27 cellular contexts compared by ENCODE assay signal in genomic region chr21:42499430-42500106, GRCh38. TPM values are rescaled to one million over a fixed set of nuclear protein-coding genes. Genes with fewer than 3 reads are reported as not detected.
A peak's percentile ranks its signal among the peaks of the same experiment; 100 is the strongest.
DNase-seq lines count a peak whose midpoint lies in the region; ATAC-seq, FAIRE-seq and TF ChIP-seq lines count a peak whose summit lies in the region.
"Had no signal": no experiment of that assay in that cellular context is flagged by ENCODE, and none has a peak within 500 bp of the region (broad histone marks: within the 10 kb centered on the region; RNA-seq: fewer than 3 reads in every experiment).

No MANE protein-coding gene starts in this region.

- WGBS in K562 (ENCODE audit: insufficient coverage, low coverage, missing lambda C conversion rate): 14% methylated on average over 15 of the region's 15 CpGs
- 61 to 71% methylated on average over 15 of the region's 15 CpGs for WGBS in tibial nerve, 2 donors
- no CpG with 5 or more reads among the region's 15 CpGs for WGBS in trophoblast cell (ENCODE audit: extremely low coverage, insufficient coverage, insufficient read length)

- no peak for ATAC-seq in K562
- ATAC-seq: heart left ventricle, left lobe of liver, T-helper 17 cell, WTC11 had no signal

- H3K4me3 ChIP-seq in NB4 (ENCODE audit: low read depth, low read length) (no peak overlapping the region), K562 (no peak overlapping the region), tibial nerve (no peak overlapping the region), trophoblast cell (ENCODE audit: low read depth, low read length) (no peak overlapping the region)
- H3K4me3 ChIP-seq: heart left ventricle, sigmoid colon, SK-N-MC, upper lobe of left lung had no signal

- H3K27me3 ChIP-seq in K562 (ENCODE audit: control insufficient read depth in 2 of 2, insufficient read depth in 2 of 2, low read length in 2 of 2): peaks cover 9 to 13% of the 10 kb centered on the region in 2 experiments; a peak in 4 of 5 replicates
- H3K27me3 ChIP-seq in tibial nerve: no peaks in the 10 kb centered on the region
- H3K27me3 ChIP-seq in trophoblast cell (ENCODE audit: insufficient read depth, low read length): no peaks in the 10 kb centered on the region
- H3K27me3 ChIP-seq: heart left ventricle, sigmoid colon, upper lobe of left lung had no signal

- H3K14ac ChIP-seq in trophoblast cell (ENCODE audit: low read length): no peak overlapping the region

- H3K36me3 ChIP-seq in K562 (ENCODE audit: control insufficient read depth, insufficient read depth, low read length): no peaks in the 10 kb centered on the region
- no peaks in the 10 kb centered on the region for H3K36me3 ChIP-seq in tibial nerve
- H3K36me3 ChIP-seq in trophoblast cell (ENCODE audit: control insufficient read depth in 1 of 2, insufficient read depth in 2 of 2, low read length in 2 of 2): no peaks in the 10 kb centered on the region
- H3K36me3 ChIP-seq: heart left ventricle, sigmoid colon, upper lobe of left lung had no signal

- TF ChIP-seq RAD21 in K562 (CRISPR knock-in tag; conservative IDR thresholded peaks at IDR 0.05 in 1 of 2, IDR thresholded peaks at IDR 0.05 in 1 of 2): no peak

- H2AFZ ChIP-seq in K562 (ENCODE audit: low read depth, low read length) (peak overlapping the region; percentile 67), trophoblast cell (ENCODE audit: insufficient read depth, low read length, poor library complexity) (no peak overlapping the region)

- no peaks in the 10 kb centered on the region for H3K9me3 Mint-ChIP-seq in neural crest cell
- H3K9me3 Mint-ChIP-seq in activated T-helper 2 cell treated with anti-CD3 and anti-CD28 coated beads, Interferon-gamma antibody, Interleukin-2, Interleukin-4, amounts not matched to agents 10 μg/mL and 5 μg/mL and 100 μg/mL, durations not matched to agents 14 hours and 24 hours and 36 hours: no peaks in the 10 kb centered on the region
- H3K9me3 Mint-ChIP-seq: naive B cell, WTC11 had no signal

- no peak overlapping the region for H3K27ac ChIP-seq in K562 (ENCODE audit: extremely low read depth, low read depth, low read length)
- no peak overlapping the region for H3K27ac ChIP-seq in tibial nerve
- H3K27ac ChIP-seq in trophoblast cell (ENCODE audit: low read depth, low read length): no peak overlapping the region
- H3K27ac ChIP-seq: heart left ventricle, sigmoid colon, SK-N-MC had no signal

- in situ Hi-C loops in K562 (cut with MboI): no loop called here

- FAIRE-seq in K562 (lab: Jason Lieb, UNC): no peak
- FAIRE-seq: endothelial cell of umbilical vein, H1 had no signal

- H4K8ac ChIP-seq in trophoblast cell (ENCODE audit: low read depth, low read length): no peak overlapping the region

- H3K4me1 ChIP-seq in K562 (replicated peaks in 1 of 2; ENCODE audit: control insufficient read depth in 2 of 2, insufficient read depth in 2 of 2, low read length in 2 of 2): peaks cover 10 to 15% of the 10 kb centered on the region in 2 experiments; a peak in 3 of 5 replicates
- peaks cover 0 to 11% (median 4%) of the 10 kb centered on the region in 4 donors for H3K4me1 ChIP-seq in tibial nerve
- H3K4me1 ChIP-seq in trophoblast cell (ENCODE audit: control insufficient read depth in 1 of 2, insufficient read depth in 2 of 2, low read length in 2 of 2): peaks cover 4 to 11% of the 10 kb centered on the region in 2 experiments

- TF ChIP-seq EP300 in K562 (IDR thresholded peaks at IDR 0.05; ENCODE audit: low read length) (no peak), tibial nerve (IDR thresholded peaks at IDR 0.05) (no peak)

- no peak overlapping the region for H3K23ac ChIP-seq in trophoblast cell (ENCODE audit: low read length)

- no peak for TF ChIP-seq CTCF in NB4 (IDR thresholded peaks at IDR 0.05; ENCODE audit: low read depth, low read length)
- TF ChIP-seq CTCF in K562 (IDR thresholded peaks at IDR 0.05 in 2 of 3, conservative IDR thresholded peaks at IDR 0.05 in 1 of 3; ENCODE audit: insufficient read depth in 2 of 3, low read depth in 1 of 3, low read length in 3 of 3): peak in 1 of 3 experiments; percentile 11; a peak in 2 of 6 replicates
- TF ChIP-seq CTCF in neural crest cell (conservative IDR thresholded peaks at IDR 0.05): no peak
- TF ChIP-seq CTCF in tibial nerve (IDR thresholded peaks at IDR 0.05): no peak

- H3K9me1 ChIP-seq in K562 (ENCODE audit: control insufficient read depth, insufficient read depth, low read length): no peaks in the 10 kb centered on the region

- CTCF ChIA-PET in K562 (lab: Yijun Ruan, JAX; ENCODE audit: low intra/inter-chr PET ratio): no interaction called here

- H3K9ac ChIP-seq in K562 (ENCODE audit: insufficient read depth in 1 of 2, low read depth in 2 of 2, low read length in 2 of 2) (no peak overlapping the region), trophoblast cell (ENCODE audit: low read length) (no peak overlapping the region)

- TF ChIP-seq POLR2A in NB4 (IDR thresholded peaks at IDR 0.05; ENCODE audit: extremely low read depth, insufficient read length): no peak
- no peak for TF ChIP-seq POLR2A in K562 (conservative IDR thresholded peaks at IDR 0.05)
- TF ChIP-seq POLR2A in tibial nerve (IDR thresholded peaks at IDR 0.05): no peak

- peak overlapping the region; percentile 64 for H3K4me3 Mint-ChIP-seq in neural crest cell
- no peak overlapping the region for H3K4me3 Mint-ChIP-seq in activated T-helper 2 cell treated with anti-CD3 and anti-CD28 coated beads, Interferon-gamma antibody, Interleukin-2, Interleukin-4, amounts not matched to agents 10 μg/mL and 5 μg/mL and 100 μg/mL, durations not matched to agents 14 hours and 24 hours and 36 hours (ENCODE audit: low read depth)
- H3K4me3 Mint-ChIP-seq: B cell, T-helper 17 cell, WTC11 had no signal

- no peak overlapping the region for H2BK12ac ChIP-seq in trophoblast cell (ENCODE audit: low read length)

- peaks cover 7% of the 10 kb centered on the region for H3K27me3 Mint-ChIP-seq in neural crest cell (ENCODE audit: low read depth)
- peaks cover 23% of the 10 kb centered on the region for H3K27me3 Mint-ChIP-seq in activated T-helper 2 cell treated with anti-CD3 and anti-CD28 coated beads, Interferon-gamma antibody, Interleukin-2, Interleukin-4, amounts not matched to agents 10 μg/mL and 5 μg/mL and 100 μg/mL, durations not matched to agents 14 hours and 24 hours and 36 hours (ENCODE audit: low read depth)
- H3K27me3 Mint-ChIP-seq: B cell, naive B cell had no signal

- H2AK5ac ChIP-seq in trophoblast cell (ENCODE audit: low read length): no peak overlapping the region

- H3K9me3 ChIP-seq in K562 (replicated peaks; ENCODE audit: control insufficient read depth, insufficient read depth, low read depth, low read length): no peaks in the 10 kb centered on the region
- H3K9me3 ChIP-seq in tibial nerve: no peaks in the 10 kb centered on the region
- H3K9me3 ChIP-seq in trophoblast cell (ENCODE audit: insufficient read depth, low read depth, low read length): no peaks in the 10 kb centered on the region
- H3K9me3 ChIP-seq: heart left ventricle, sigmoid colon, upper lobe of left lung had no signal

- peaks cover 26% of the 10 kb centered on the region for H3K4me1 Mint-ChIP-seq in neural crest cell
- H3K4me1 Mint-ChIP-seq in activated T-helper 2 cell treated with anti-CD3 and anti-CD28 coated beads, Interferon-gamma antibody, Interleukin-2, Interleukin-4, amounts not matched to agents 10 μg/mL and 5 μg/mL and 100 μg/mL, durations not matched to agents 14 hours and 24 hours and 36 hours (ENCODE audit: low read depth): peaks cover 18% of the 10 kb centered on the region

- no peaks in the 10 kb centered on the region for H4K20me1 ChIP-seq in K562 (replicated peaks; ENCODE audit: control insufficient read depth, insufficient read depth, low read length)

- H3K79me1 ChIP-seq in trophoblast cell (ENCODE audit: low read length): no peaks in the 10 kb centered on the region

- no peaks in the 10 kb centered on the region for H3K79me2 ChIP-seq in K562 (ENCODE audit: control insufficient read depth, insufficient read depth, low read length)
- no peaks in the 10 kb centered on the region for H3K79me2 ChIP-seq in trophoblast cell (ENCODE audit: control insufficient read depth, insufficient read depth, low read length, poor library complexity)

- intact Hi-C loops in K562 (cut with micrococcal nuclease): loop anchor here (2.0 to 5.0 kb wide), 2 partner anchors 35 to 487 kb away; partner anchors contain the start of gene ZBTB21
- intact Hi-C loops in activated T-helper 2 cell treated with anti-CD3 and anti-CD28 coated beads, Interferon-gamma antibody, Interleukin-2, Interleukin-4, amounts not matched to agents 10 μg/mL and 5 μg/mL and 100 μg/mL, durations not matched to agents 14 hours and 24 hours and 36 hours (cut with micrococcal nuclease): no loop called here

- POLR2A ChIA-PET in K562 (lab: Yijun Ruan, JAX): interaction anchor here (1.8 kb wide), 1 partner anchor 18 kb away, joined by 5 read pairs; no protein-coding TSS in a partner anchor

- peak in 2 of 3 experiments; percentile 22 to 70 for DNase-seq in NCI-H1417 (lab: John Stamatoyannopoulos, UW)
- DNase-seq in NCI-H1417 treated with DMSO at 0.1 percent for 48 hours (lab: John Stamatoyannopoulos, UW): no peak
- peak; percentile 12 for DNase-seq in NB4 (ENCODE audit: low read depth)
- no peak for DNase-seq in K562 (ENCODE audit: extremely low read depth in 1 of 4, low spot score in 3 of 4)
- DNase-seq in neural crest cell (ENCODE audit: low read depth, low spot score): peak; percentile 9
- no peak for DNase-seq in activated T-helper 2 cell treated with anti-CD3 and anti-CD28 coated beads, Interferon-gamma antibody, Interleukin-2, Interleukin-4, amounts not matched to agents 10 μg/mL and 5 μg/mL and 100 μg/mL, durations not matched to agents 14 hours and 24 hours and 36 hours (ENCODE audit: low spot score)
- DNase-seq in tibial nerve (ENCODE audit: low spot score in 2 of 2): no peak
- DNase-seq in trophoblast cell: no peak
- DNase-seq: activated CD4-positive, alpha-beta T cell treated with anti-CD3 and anti-CD28 coated beads, Interleukin-2, amount 50 U/mL, for 4 hours; activated naive CD4-positive, alpha-beta T cell treated with Interleukin-2 at 50 U/mL for 16 hours; activated T-cell treated with anti-CD3 and anti-CD28 coated beads, Interleukin-2, amount 50 U/mL, for 1 hour; heart left ventricle; naive B cell; NCI-H1436 treated with DMSO at 0.1 percent for 48 hours; NCI-H2171 treated with DMSO at 0.1 percent for 48 hours; posterior cingulate gyrus; sigmoid colon; stimulated activated CD4-positive, alpha-beta T cell treated with anti-CD3 and anti-CD28 coated beads, Interleukin-15, amount 100 ng/mL, for 24 hours; T-helper 17 cell; upper lobe of left lung had no signal

- H4K91ac ChIP-seq in trophoblast cell (ENCODE audit: low read depth, low read length): no peak overlapping the region

- no TSS peak for BruUV-seq in K562 (replicated peaks; lab: Mats Ljungman, UMichigan)

- H3K36me3 Mint-ChIP-seq in neural crest cell (ENCODE audit: low read depth): no peaks in the 10 kb centered on the region
- H3K36me3 Mint-ChIP-seq in activated T-helper 2 cell treated with anti-CD3 and anti-CD28 coated beads, Interferon-gamma antibody, Interleukin-2, Interleukin-4, amounts not matched to agents 10 μg/mL and 5 μg/mL and 100 μg/mL, durations not matched to agents 14 hours and 24 hours and 36 hours (ENCODE audit: low read depth): no peaks in the 10 kb centered on the region
- H3K36me3 Mint-ChIP-seq: naive B cell, WTC11 had no signal

- no peak overlapping the region for H4K12ac ChIP-seq in trophoblast cell (ENCODE audit: low read depth, low read length)

- H3K18ac ChIP-seq in trophoblast cell (ENCODE audit: low read length): no peak overlapping the region

- no peak overlapping the region for H2BK5ac ChIP-seq in trophoblast cell (ENCODE audit: low read depth, low read length, poor library complexity)

- H3K27ac Mint-ChIP-seq in neural crest cell (ENCODE audit: unreplicated experiment): no peak overlapping the region
- H3K27ac Mint-ChIP-seq in activated T-helper 2 cell treated with anti-CD3 and anti-CD28 coated beads, Interferon-gamma antibody, Interleukin-2, Interleukin-4, amounts not matched to agents 10 μg/mL and 5 μg/mL and 100 μg/mL, durations not matched to agents 14 hours and 24 hours and 36 hours: no peak overlapping the region
- H3K27ac Mint-ChIP-seq: naive B cell, T-helper 17 cell, WTC11 had no signal

- H3K4ac ChIP-seq in trophoblast cell (ENCODE audit: low read depth, low read length): no peak overlapping the region

- peak overlapping the region; percentile 34; the same call in 1 of the 2 replicates for H3K4me2 ChIP-seq in K562 (ENCODE audit: insufficient read depth, low read length)
- H3K4me2 ChIP-seq in trophoblast cell (ENCODE audit: low read length): no peak overlapping the region

- H2BK120ac ChIP-seq in trophoblast cell (ENCODE audit: insufficient read depth, low read length, poor library complexity): no peak overlapping the region

RNA-seq across cellular contexts. Expression of gene RSPH1, which starts 3.5 kb away (rescaled TPM):
- 0.16 TPM in 1 of 2 replicates, not detected in the other for total RNA-seq in K562 (2011; cell fraction: chromatin; rRNA removed; ENCODE audit: low replicate concordance)
- total RNA-seq in K562 (2011; cell fraction: nucleolus; rRNA removed): not detected in 2 replicates
- total RNA-seq in K562 (2011; cell fraction: nucleoplasm; rRNA removed): 0.15 TPM in 1 of 2 replicates, not detected in the other
- total RNA-seq in K562 (2014; rRNA removed) (not detected in 2 replicates), K562 (2014; rRNA removed; fragmentation: Illumina TruSeq; extraction: Trizol) (not detected in 2 replicates), K562 (2015; rRNA removed; fragmentation: Illumina TruSeq; extraction: Trizol) (not detected in 2 replicates), K562 (2021) (not detected in 2 replicates), neural crest cell (0.65 and 1.0 TPM in 2 replicates), tibial nerve (1 to 10 TPM in 1 of 4 donors, under 1 TPM in 1, not detected in 2; 0.21 to 1.7 TPM)
- polyA plus RNA-seq in K562 (2011; rRNA removed) (0.17 TPM in 1 of 2 replicates, not detected in the other), K562 (2014; fragmentation: Illumina TruSeq; extraction: Trizol) (not detected in 2 replicates), K562 (2014; fragmentation: Nextera tagmentation; extraction: Ambion mirVana) (not detected), K562 (2014; rRNA removed) (not detected in 2 replicates)
- 0.01 TPM in 1 of 2 replicates, not detected in the other for polyA plus RNA-seq in K562 (2011; cell fraction: cytosol; rRNA removed)
- polyA plus RNA-seq in K562 (2011; cell fraction: nucleus; rRNA removed): 0.07 TPM in 1 of 2 replicates, not detected in the other
- 0.18 TPM in 1 of 2 replicates, not detected in the other for polyA plus RNA-seq in K562 (2012)
- 0.07 TPM in 1 of 2 replicates, not detected in the other for polyA minus RNA-seq in K562 (2011; rRNA and poly(A)+ RNA removed)
- polyA minus RNA-seq in K562 (2011; cell fraction: cytosol; rRNA and poly(A)+ RNA removed): not detected in 2 replicates
- polyA minus RNA-seq in K562 (2011; cell fraction: nucleus; rRNA and poly(A)+ RNA removed): not detected in 2 replicates
- total RNA-seq in activated T-helper 2 cell treated with anti-CD3 and anti-CD28 coated beads, Interferon-gamma antibody, Interleukin-2, Interleukin-4, amounts not matched to agents 10 μg/mL and 5 μg/mL and 100 μg/mL, durations not matched to agents 14 hours and 24 hours and 36 hours: not detected in 2 replicates
- 0.12 and 0.17 TPM in 2 replicates for polyA plus RNA-seq in trophoblast cell (2013)
- total RNA-seq: A172, endothelial cell of umbilical vein, H1 had no signal

RNA-seq across cellular contexts. Expression of gene SLC37A1, which starts 14.1 kb away (rescaled TPM):
- 4.6 and 9.1 TPM in 2 replicates for total RNA-seq in K562 (2011; cell fraction: chromatin; rRNA removed; ENCODE audit: low replicate concordance)
- total RNA-seq in K562 (2011; cell fraction: nucleolus; rRNA removed): 5.5 and 5.9 TPM in 2 replicates
- 5.6 and 6.5 TPM in 2 replicates for total RNA-seq in K562 (2011; cell fraction: nucleoplasm; rRNA removed)
- 0.33 and 1.4 TPM in 2 replicates for total RNA-seq in K562 (2014; rRNA removed)
- total RNA-seq in K562 (2014; rRNA removed; fragmentation: Illumina TruSeq; extraction: Trizol): 0.10 and 0.15 TPM in 2 replicates
- 0.40 and 0.79 TPM in 2 replicates for total RNA-seq in K562 (2015; rRNA removed; fragmentation: Illumina TruSeq; extraction: Trizol)
- 0.40 and 0.60 TPM in 2 replicates for total RNA-seq in K562 (2021)
- 3.4 and 4.5 TPM in 2 replicates for polyA plus RNA-seq in K562 (2011; rRNA removed)
- 2.8 and 3.2 TPM in 2 replicates for polyA plus RNA-seq in K562 (2011; cell fraction: cytosol; rRNA removed)
- 10.8 and 11.2 TPM in 2 replicates for polyA plus RNA-seq in K562 (2011; cell fraction: nucleus; rRNA removed)
- polyA plus RNA-seq in K562 (2012): 0.43 and 1.8 TPM in 2 replicates
- 0.45 and 0.65 TPM in 2 replicates for polyA plus RNA-seq in K562 (2014; fragmentation: Illumina TruSeq; extraction: Trizol)
- under 1 TPM; 0.06 to 0.20 TPM for polyA plus RNA-seq in K562 (2014; fragmentation: Nextera tagmentation; extraction: Ambion mirVana)
- polyA plus RNA-seq in K562 (2014; rRNA removed): 0.09 and 0.24 TPM in 2 replicates
- 3.8 and 6.7 TPM in 2 replicates for polyA minus RNA-seq in K562 (2011; rRNA and poly(A)+ RNA removed)
- polyA minus RNA-seq in K562 (2011; cell fraction: cytosol; rRNA and poly(A)+ RNA removed): 2.5 and 2.6 TPM in 2 replicates
- 8.3 and 11.8 TPM in 2 replicates for polyA minus RNA-seq in K562 (2011; cell fraction: nucleus; rRNA and poly(A)+ RNA removed)
- total RNA-seq in neural crest cell: 9.1 and 9.9 TPM in 2 replicates
- 21.6 and 22.3 TPM in 2 replicates for total RNA-seq in activated T-helper 2 cell treated with anti-CD3 and anti-CD28 coated beads, Interferon-gamma antibody, Interleukin-2, Interleukin-4, amounts not matched to agents 10 μg/mL and 5 μg/mL and 100 μg/mL, durations not matched to agents 14 hours and 24 hours and 36 hours
- 1 to 10 TPM; 4.4 to 6.7 (median 5.0) TPM for total RNA-seq in tibial nerve
- polyA plus RNA-seq in trophoblast cell (2013): 15.1 and 16.6 TPM in 2 replicates

Comparison
In these comparisons a context has a peak if more than half of its experiments do, and no peak if none do; other contexts are left out.
1. DNase-seq: peak in NCI-H1417 (2 of 3), NB4 (single experiment) and neural crest cell (single experiment); none in NCI-H1417 treated with DMSO at 0.1 percent for 48 hours (single experiment), K562 (0 of 4), activated T-helper 2 cell treated with anti-CD3 and anti-CD28 coated beads, Interferon-gamma antibody, Interleukin-2, Interleukin-4, amounts not matched to agents 10 μg/mL and 5 μg/mL and 100 μg/mL, durations not matched to agents 14 hours and 24 hours and 36 hours (single experiment), tibial nerve (0 of 2) and trophoblast cell (0 of 2).